Comparison of ENCODE assay signal across 8 cellular contexts in genomic region chr1:25232027-25232865, GRCh38. TPM values are rescaled to one million over a fixed set of nuclear protein-coding genes. Genes with fewer than 3 reads are reported as not detected.
DNase-seq lines count a peak whose midpoint lies in the region; ATAC-seq, FAIRE-seq and TF ChIP-seq lines count a peak whose summit lies in the region.

Gene SYF2 (minus strand): TSS chr1:25232502. CDS start chr1:25232467, 35 bp downstream.

- peak within 1 kb of the TSS; percentile 65 to 96 for H3K4me2 ChIP-seq in H1 (ENCODE audit: insufficient read depth in 1 of 2, low read depth in 2 of 2, low read length in 2 of 2)

- peak within 1 kb of the TSS; percentile 72; the same call in 1 of the 2 replicates for H2BK15ac ChIP-seq in H1 (ENCODE audit: low read length)

- peaks cover 38% of the 10 kb centered on the region for H3K4me1 Mint-ChIP-seq in CD8-positive, alpha-beta T cell (ENCODE audit: low read depth)

- H3K4me1 ChIP-seq in CD8-positive, alpha-beta T cell (ENCODE audit: insufficient read depth, low read length): peaks cover 23% of the 10 kb centered on the region
- peaks cover 0 to 5% (median 3%) of the 10 kb centered on the region in 4 experiments; a peak in 5 of 7 replicates for H3K4me1 ChIP-seq in H1 (replicated peaks in 1 of 4; ENCODE audit: control insufficient read depth in 3 of 4, insufficient read depth in 4 of 4, low read length in 3 of 4)

- H2BK12ac ChIP-seq in H1 (ENCODE audit: low read depth, low read length): no peak within 1 kb of the TSS; the same call in 1 of the 2 replicates

- 2% methylated on average over 54 of the region's 54 CpGs; no CpG with 5 or more reads in 1 of the 2 experiments for WGBS in H1 (ENCODE audit: extremely low coverage in 1 of 2, insufficient coverage in 1 of 2, insufficient read length in 1 of 2, insufficient replicate concordance in 2 of 2, low coverage in 1 of 2, low lambda C conversion rate in 2 of 2, missing lambda C conversion rate in 1 of 2), 2 experiments

- H2BK120ac ChIP-seq in H1 (replicated peaks; ENCODE audit: low read depth, low read length): no peak within 1 kb of the TSS

- peaks cover 39% of the 10 kb centered on the region for H3K36me3 Mint-ChIP-seq in CD8-positive, alpha-beta T cell

- H2BK20ac ChIP-seq in H1 (ENCODE audit: low read length): no peak within 1 kb of the TSS

- no peak within 1 kb of the TSS for H3K23ac ChIP-seq in H1 (ENCODE audit: insufficient read length)

- peaks cover 0 to 26% of the 10 kb centered on the region in 2 experiments; a peak in 2 of 4 replicates for H3K79me2 ChIP-seq in H1 (ENCODE audit: control insufficient read depth in 1 of 2, insufficient read depth in 2 of 2, low read length in 2 of 2)

- H4K91ac ChIP-seq in H1 (replicated peaks; ENCODE audit: insufficient read length, low read length): peak within 1 kb of the TSS; percentile 39

- no peak within 1 kb of the TSS for H3K4me3 Mint-ChIP-seq in CD8-positive, alpha-beta T cell

- no peaks in the 10 kb centered on the region for H3K9me3 ChIP-seq in CD8-positive, alpha-beta T cell (ENCODE audit: low read length)
- H3K9me3 ChIP-seq in H1 (ENCODE audit: insufficient read depth in 2 of 2, low read depth in 1 of 2, low read length in 1 of 2): no peaks in the 10 kb centered on the region

- peaks cover 2% of the 10 kb centered on the region in 2 experiments for H4K20me1 ChIP-seq in H1 (replicated peaks in 1 of 2; ENCODE audit: control insufficient read depth in 1 of 2, insufficient read depth in 2 of 2, low read length in 2 of 2)

- peaks cover 3% of the 10 kb centered on the region for H3K79me1 ChIP-seq in H1 (ENCODE audit: low read depth, low read length)

- no peak within 1 kb of the TSS for H3K14ac ChIP-seq in H1 (ENCODE audit: insufficient read length)

- no peaks in the 10 kb centered on the region for H3K27me3 ChIP-seq in CD8-positive, alpha-beta T cell (ENCODE audit: insufficient read depth, low read length)
- no peaks in the 10 kb centered on the region for H3K27me3 ChIP-seq in H1 (replicated peaks in 1 of 4; ENCODE audit: control insufficient read depth in 3 of 4, extremely low read depth in 1 of 4, insufficient read depth in 3 of 4, low read length in 3 of 4)

- no peak for TF ChIP-seq EP300 in H1 (IDR thresholded peaks at IDR 0.05; ENCODE audit: borderline replicate concordance in 1 of 2, low read depth in 2 of 2, low read length in 2 of 2)

- peak; percentile 70 for FAIRE-seq in H1 (lab: Jason Lieb, UNC)

- H3K4ac ChIP-seq in H1 (replicated peaks; ENCODE audit: insufficient read length, low read depth, low read length): no peak within 1 kb of the TSS

- peak; percentile 77 to 94 (median 91) for DNase-seq in CD8-positive, alpha-beta T cell
- peak; percentile 92 for DNase-seq in GM20000 (ENCODE audit: low spot score)
- DNase-seq in HT-29 (ENCODE audit: low spot score): peak; percentile 79
- peak; percentile 85 for DNase-seq in NK-92 treated with Interleukin-12 subunit alpha and Interleukin-12 subunit beta, amount 100 ng/mL, for 24 hours (lab: John Stamatoyannopoulos, UW)
- peak; percentile 95 for DNase-seq in activated CD8-positive, alpha-beta memory T cell treated with anti-CD3 and anti-CD28 coated beads for 24 hours
- DNase-seq in H1 (ENCODE audit: low read depth in 1 of 2, low spot score in 2 of 2): peak; percentile 78 to 93
- DNase-seq in medulla oblongata (ENCODE audit: extremely low spot score): peak; percentile 97
- DNase-seq in stimulated activated CD8-positive, alpha-beta memory T cell treated with anti-CD3 and anti-CD28 coated beads, Interleukin-12 subunit alpha, Interleukin-12 subunit beta, amount 100 ng/mL, for 1 hour (ENCODE audit: low read depth): peak; percentile 80

- peak; percentile 75 to 96 for TF ChIP-seq POLR2A in H1 (IDR thresholded peaks at IDR 0.05; ENCODE audit: control extremely low read depth in 1 of 2, low read depth in 2 of 2, low read length in 2 of 2)

- H3K36me3 ChIP-seq in CD8-positive, alpha-beta T cell (ENCODE audit: insufficient read depth, low read length): peaks cover 10% of the 10 kb centered on the region
- H3K36me3 ChIP-seq in H1 (ENCODE audit: control insufficient read depth in 2 of 4, insufficient read depth in 4 of 4, low read length in 3 of 4): peaks cover 7 to 25% (median 15%) of the 10 kb centered on the region in 4 experiments

- TF ChIP-seq RAD21 in H1 (IDR thresholded peaks at IDR 0.05 in 1 of 2, conservative IDR thresholded peaks at IDR 0.05 in 1 of 2; ENCODE audit: low read depth in 2 of 2, low read length in 2 of 2): no peak

- H3K4me3 ChIP-seq in CD8-positive, alpha-beta T cell (ENCODE audit: low read depth, low read length): peak within 1 kb of the TSS; percentile 60
- H3K4me3 ChIP-seq in H1 (ENCODE audit: extremely low read depth in 1 of 4, insufficient read depth in 2 of 4, low read depth in 3 of 4, low read length in 4 of 4): peak within 1 kb of the TSS; percentile 61 to 100 (median 90)

- peak within 1 kb of the TSS; percentile 75 for H2BK5ac ChIP-seq in H1 (ENCODE audit: low read depth, low read length)

- intact Hi-C loops in CD8-positive, alpha-beta T cell (cut with DNase I, micrococcal nuclease): loop anchor here (1.0 to 10.0 kb wide), 11 partner anchors 8 to 1690 kb away; partner anchors contain the start of genes RSRP1 (in 2 of the 2), SRRM1 (in 2 of the 2), MACO1 (in 1 of the 2) and MTFR1L (in 1 of the 2)

- ATAC-seq in CD8-positive, alpha-beta T cell: peak; percentile 87

- POLR2A ChIA-PET in CD8-positive, alpha-beta T cell (lab: Charles Lee): interaction anchor here (0.6 to 4.3 kb wide), 25 partner anchors 9 to 1541 kb away, joined by 3 to 131 read pairs (median 4); partner anchors contain the start of genes CLIC4, MACO1, MTFR1L and RPL11
- POLR2A ChIA-PET in H1 (lab: Charles Lee; ENCODE audit: partially characterized antibody): interaction anchor here (0.6 to 2.9 kb wide), 25 partner anchors 8 to 690 kb away, joined by 3 to 66 read pairs (median 4); partner anchors contain the start of genes MACO1 and RSRP1

- peak within 1 kb of the TSS; percentile 72 for H3K18ac ChIP-seq in H1 (ENCODE audit: extremely low read depth, low read length)

- peaks cover 4% of the 10 kb centered on the region for H3K23me2 ChIP-seq in H1 (ENCODE audit: low read depth, low read length)

- H3K56ac ChIP-seq in H1 (replicated peaks; ENCODE audit: insufficient read length, low read depth, low read length): no peak within 1 kb of the TSS

- peak within 1 kb of the TSS; percentile 94 for H3K27ac ChIP-seq in CD8-positive, alpha-beta T cell (ENCODE audit: low read depth, low read length)
- H3K27ac ChIP-seq in H1 (ENCODE audit: low read depth, low read length): peak within 1 kb of the TSS; percentile 94

- H4K5ac ChIP-seq in H1 (ENCODE audit: insufficient read length, low read depth, low read length): peak within 1 kb of the TSS; percentile 65

- no peak within 1 kb of the TSS for H2AFZ ChIP-seq in H1 (ENCODE audit: low read length)

- no peak for TF ChIP-seq CTCF in CD8-positive, alpha-beta T cell (IDR thresholded peaks at IDR 0.05)
- TF ChIP-seq CTCF in GM20000 (IDR thresholded peaks at IDR 0.05; ENCODE audit: extremely low read depth, missing control alignments) (no peak), H1 (IDR thresholded peaks at IDR 0.05; ENCODE audit: control extremely low read depth in 1 of 3, insufficient read depth in 1 of 3, low read depth in 1 of 3, low read length in 3 of 3) (no peak; a peak in 1 of 4 replicates)

- no peaks in the 10 kb centered on the region for H3K27me3 Mint-ChIP-seq in CD8-positive, alpha-beta T cell (ENCODE audit: low read depth)

- CTCF ChIA-PET in CD8-positive, alpha-beta T cell (lab: Charles Lee): interaction anchor here (1.5 to 5.6 kb wide), 3 partner anchors 13 to 28 kb away, joined by 3 to 22 read pairs (median 4); partner anchors contain the start of gene RSRP1
- CTCF ChIA-PET in H1 (lab: Charles Lee; ENCODE audit: partially characterized antibody): interaction anchor here (0.7 to 1.8 kb wide), 6 partner anchors 8 to 285 kb away, joined by 3 to 4 read pairs (median 3); no protein-coding TSS in a partner anchor

- no peak within 1 kb of the TSS for H3K27ac Mint-ChIP-seq in CD8-positive, alpha-beta T cell

- H4K8ac ChIP-seq in H1 (ENCODE audit: extremely low read depth, insufficient read depth, low read length): peak within 1 kb of the TSS; percentile 94

- no peak within 1 kb of the TSS for H2AK5ac ChIP-seq in H1 (ENCODE audit: low read depth, low read length)

- peak within 1 kb of the TSS; percentile 71 to 92 (median 88) for H3K9ac ChIP-seq in H1 (replicated peaks in 1 of 4; ENCODE audit: extremely low read depth in 1 of 4, low read depth in 3 of 4, low read length in 3 of 4)

- no peaks in the 10 kb centered on the region for H3K9me3 Mint-ChIP-seq in CD8-positive, alpha-beta T cell

TF ChIP-seq in H1, 55 proteins besides CTCF, POLR2A, EP300 and RAD21 (continues in another document):
- TF ChIP-seq RXRA (IDR thresholded peaks at IDR 0.05; ENCODE audit: insufficient read depth, low read depth, low read length) (no peak), SUZ12 (IDR thresholded peaks at IDR 0.05; ENCODE audit: low read length) (no peak), KDM5A (IDR thresholded peaks at IDR 0.05; ENCODE audit: low read length) (peak; percentile 97), CHD2 (IDR thresholded peaks at IDR 0.05; ENCODE audit: low read length) (no peak), ATF3 (IDR thresholded peaks at IDR 0.05; ENCODE audit: insufficient read depth, low read depth, low read length) (no peak), MAX (IDR thresholded peaks at IDR 0.05) (peak; percentile 34; the same call in 1 of the 2 replicates), NRF1 (IDR thresholded peaks at IDR 0.05; ENCODE audit: low read depth, low read length) (peak; percentile 42), KDM4A (IDR thresholded peaks at IDR 0.05; ENCODE audit: low read depth, low read length, severe bottlenecking) (peak; percentile 32)

RNA-seq across cellular contexts. Expression of gene SYF2, which starts in this region (rescaled TPM):
- 100 to 1,000 TPM; 103 to 118 TPM for total RNA-seq in CD8-positive, alpha-beta T cell
- total RNA-seq in HT-29 (2014; rRNA removed; shearing (Covaris generic)): 18.5 and 19.0 TPM in 2 replicates
- 27.0 and 33.0 TPM in 2 replicates for total RNA-seq in H1 (2021; fragmentation: NEBNext Ultra II Directional; extraction: Animal tissue kit (Norgen Biotek cat#: 25700))
- 5.6 and 7.5 TPM in 2 replicates for polyA plus RNA-seq in H1 (2011; rRNA removed)
- 18.7 TPM for polyA plus RNA-seq in H1 (2011; cell fraction: cytosol; rRNA removed)
- polyA plus RNA-seq in H1 (2011; cell fraction: nucleus; rRNA removed): 3.3 TPM
- polyA plus RNA-seq in H1 (2012, experiment 1 of 2): 25.4 to 44.2 TPM (median 29.6 TPM) in 4 replicates
- polyA plus RNA-seq in H1 (2012, experiment 2 of 2): 8.1 TPM
- 49.2 TPM for polyA plus RNA-seq in H1 (2013, experiment 1 of 2)
- polyA plus RNA-seq in H1 (2013, experiment 2 of 2): 48.2 TPM
- polyA minus RNA-seq in H1 (2011; rRNA and poly(A)+ RNA removed): 3.8 and 4.2 TPM in 2 replicates
- polyA minus RNA-seq in H1 (2011; cell fraction: cytosol; rRNA and poly(A)+ RNA removed): 6.1 TPM
- polyA minus RNA-seq in H1 (2011; cell fraction: nucleus; rRNA and poly(A)+ RNA removed): 6.8 TPM

Comparison
In these comparisons a context has a peak if more than half of its experiments do, and no peak if none do; other contexts are left out.
1. Peak in every context shown above with its lines: DNase-seq, ATAC-seq, H3K4me3 ChIP-seq and H3K27ac ChIP-seq.